ENCODE assay signal across 8 cellular contexts in genomic region chr17:39194089-39194984, GRCh38. TPM values are rescaled to one million over a fixed set of nuclear protein-coding genes. Genes with fewer than 3 reads are reported as not detected.
DNase-seq lines count a peak whose midpoint lies in the region; TF ChIP-seq lines count a peak whose summit lies in the region.

No MANE protein-coding gene starts in this region.

- H3K4me3 ChIP-seq in HEK293 (ENCODE audit: low read depth, low read length) (no peak overlapping the region), right atrium auricular region (no peak overlapping the region), spleen (no peak overlapping the region)

- TF ChIP-seq CTCF in HEK293 (tag by site-specific recombination; IDR thresholded peaks at IDR 0.05): peak; percentile 78
- peak; percentile 16 to 63 for TF ChIP-seq CTCF in right atrium auricular region (IDR thresholded peaks at IDR 0.05)
- peak in 7 of 11 experiments; percentile 8 to 40 (median 30) for TF ChIP-seq CTCF in spleen (IDR thresholded peaks at IDR 0.05 in 8 of 11, conservative IDR thresholded peaks at IDR 0.05 in 3 of 11)

- peak overlapping the region; percentile 42 for H3K4me3 Mint-ChIP-seq in activated T-helper 1 cell treated with anti-CD3 and anti-CD28 coated beads, Interleukin-12 subunit alpha, Interleukin-12 subunit beta, Interleukin-2, Interleukin-4 antibody, amounts not matched to agents 30 ng/mL and 10 ng/mL and 1 ng/mL, durations not matched to agents 14 hours and 24 hours and 36 hours

- DNase-seq in activated T-helper 1 cell treated with anti-CD3 and anti-CD28 coated beads, Interleukin-12 subunit alpha, Interleukin-12 subunit beta, Interleukin-2, Interleukin-4 antibody, amounts not matched to agents 30 ng/mL and 10 ng/mL and 1 ng/mL, durations not matched to agents 14 hours and 24 hours and 36 hours (ENCODE audit: low spot score): no peak
- DNase-seq in right atrium auricular region (ENCODE audit: low spot score) (peak; percentile 80), spleen (no peak), NCI-H1436 (lab: John Stamatoyannopoulos, UW) (no peak), cortex of kidney (lab: John Stamatoyannopoulos, UW) (no peak), NCI-H2081 treated with DMSO at 0.1 percent for 48 hours (lab: John Stamatoyannopoulos, UW) (no peak), NCI-H2029 treated with DMSO at 0.1 percent for 48 hours (lab: John Stamatoyannopoulos, UW) (no peak)

- H3K9me3 ChIP-seq in HEK293 (ENCODE audit: control insufficient read depth, insufficient read depth, low read depth, low read length) (no peaks in the 10 kb centered on the region), right atrium auricular region (no peaks in the 10 kb centered on the region), spleen (no peaks in the 10 kb centered on the region)

- peaks cover 32% of the 10 kb centered on the region for H3K4me1 Mint-ChIP-seq in activated T-helper 1 cell treated with anti-CD3 and anti-CD28 coated beads, Interleukin-12 subunit alpha, Interleukin-12 subunit beta, Interleukin-2, Interleukin-4 antibody, amounts not matched to agents 30 ng/mL and 10 ng/mL and 1 ng/mL, durations not matched to agents 14 hours and 24 hours and 36 hours (ENCODE audit: low read depth)

- peak overlapping the region; percentile 23 for H3K27ac Mint-ChIP-seq in activated T-helper 1 cell treated with anti-CD3 and anti-CD28 coated beads, Interleukin-12 subunit alpha, Interleukin-12 subunit beta, Interleukin-2, Interleukin-4 antibody, amounts not matched to agents 30 ng/mL and 10 ng/mL and 1 ng/mL, durations not matched to agents 14 hours and 24 hours and 36 hours

- H3K36me3 ChIP-seq in HEK293 (ENCODE audit: control insufficient read depth in 2 of 2, insufficient read depth in 1 of 2, low read length in 2 of 2): peaks cover 19 to 40% of the 10 kb centered on the region in 2 experiments
- H3K36me3 ChIP-seq in right atrium auricular region: peaks cover 7% of the 10 kb centered on the region
- peaks cover 0 to 42% (median 14%) of the 10 kb centered on the region in 6 donors for H3K36me3 ChIP-seq in spleen

- no peaks in the 10 kb centered on the region for H3K27me3 Mint-ChIP-seq in activated T-helper 1 cell treated with anti-CD3 and anti-CD28 coated beads, Interleukin-12 subunit alpha, Interleukin-12 subunit beta, Interleukin-2, Interleukin-4 antibody, amounts not matched to agents 30 ng/mL and 10 ng/mL and 1 ng/mL, durations not matched to agents 14 hours and 24 hours and 36 hours (ENCODE audit: insufficient read depth)

- peaks cover 14% of the 10 kb centered on the region for H3K36me3 Mint-ChIP-seq in activated T-helper 1 cell treated with anti-CD3 and anti-CD28 coated beads, Interleukin-12 subunit alpha, Interleukin-12 subunit beta, Interleukin-2, Interleukin-4 antibody, amounts not matched to agents 30 ng/mL and 10 ng/mL and 1 ng/mL, durations not matched to agents 14 hours and 24 hours and 36 hours (ENCODE audit: low read depth)

- POLR2A ChIA-PET in HEK293 (lab: Yijun Ruan, JAX): interaction anchor here (0.7 to 1.5 kb wide), 3 partner anchors 20 to 322 kb away, joined by 3 to 4 read pairs (median 3); no protein-coding TSS in a partner anchor

- H3K4me1 ChIP-seq in HEK293 (ENCODE audit: control insufficient read depth, insufficient read depth, low read length): peaks cover 19% of the 10 kb centered on the region; the same call in 1 of the 2 replicates
- H3K4me1 ChIP-seq in right atrium auricular region: peaks cover 0 to 38% of the 10 kb centered on the region in 2 donors
- H3K4me1 ChIP-seq in spleen: peaks cover 8 to 58% (median 41%) of the 10 kb centered on the region in 6 donors

- intact Hi-C loops in activated T-helper 1 cell treated with anti-CD3 and anti-CD28 coated beads, Interleukin-12 subunit alpha, Interleukin-12 subunit beta, Interleukin-2, Interleukin-4 antibody, amounts not matched to agents 30 ng/mL and 10 ng/mL and 1 ng/mL, durations not matched to agents 14 hours and 24 hours and 36 hours (cut with micrococcal nuclease): no loop called here
- intact Hi-C loops in spleen (cut with DNase I; ENCODE audit: low total_unique reads): no loop called here

- H3K9me3 Mint-ChIP-seq in activated T-helper 1 cell treated with anti-CD3 and anti-CD28 coated beads, Interleukin-12 subunit alpha, Interleukin-12 subunit beta, Interleukin-2, Interleukin-4 antibody, amounts not matched to agents 30 ng/mL and 10 ng/mL and 1 ng/mL, durations not matched to agents 14 hours and 24 hours and 36 hours: no peaks in the 10 kb centered on the region

- 78 to 89% (median 80%) methylated on average over 20 of the region's 20 CpGs for WGBS in spleen, 5 donors

- CTCF ChIA-PET in HEK293 (lab: Yijun Ruan, JAX): interaction anchor here (0.6 to 3.5 kb wide), 6 partner anchors 12 to 428 kb away, joined by 3 to 28 read pairs (median 6); no protein-coding TSS in a partner anchor

- H3K27me3 ChIP-seq in right atrium auricular region: no peaks in the 10 kb centered on the region
- H3K27me3 ChIP-seq in spleen (replicated peaks in 1 of 7): peaks cover 0 to 12% (median 0%) of the 10 kb centered on the region in 7 donors

- no peak overlapping the region for H3K27ac ChIP-seq in HEK293 (ENCODE audit: extremely low read depth, low read depth, low read length)
- peak overlapping the region; percentile 81 to 86 for H3K27ac ChIP-seq in right atrium auricular region
- H3K27ac ChIP-seq in spleen: peak overlapping the region in 3 of 8 donors; percentile 96 to 98 (median 98)

- TF ChIP-seq POLR2A in spleen (IDR thresholded peaks at IDR 0.05): no peak

TF ChIP-seq in HEK293, 187 proteins besides CTCF, POLR2A, EP300 and RAD21 (continues in another document):
- TF ChIP-seq ZNF629 (tag by site-specific recombination; IDR thresholded peaks at IDR 0.05) (peak; percentile 68), SP7 (tag by site-specific recombination; IDR thresholded peaks at IDR 0.05) (peak; percentile 42), ZBTB44 (tag by site-specific recombination; IDR thresholded peaks at IDR 0.05) (no peak), ZBTB48 (tag by site-specific recombination; IDR thresholded peaks at IDR 0.05) (peak; percentile 40; the same call in 1 of the 2 replicates), ZNF692 (tag by site-specific recombination; IDR thresholded peaks at IDR 0.05) (0 out of 2 replicates have a peak, but pooled peaks have one; percentile 24), ZNF302 (tag by site-specific recombination; IDR thresholded peaks at IDR 0.05; ENCODE audit: low read depth) (no peak)

RNA-seq across cellular contexts. Expression of gene CACNB1, which starts 3.1 kb away (rescaled TPM):
- 21.8 and 22.3 TPM in 2 replicates for total RNA-seq in activated T-helper 1 cell treated with anti-CD3 and anti-CD28 coated beads, Interleukin-12 subunit alpha, Interleukin-12 subunit beta, Interleukin-2, Interleukin-4 antibody, amounts not matched to agents 30 ng/mL and 10 ng/mL and 1 ng/mL, durations not matched to agents 14 hours and 24 hours and 36 hours
- total RNA-seq in right atrium auricular region (10 to 100 TPM in 1 of 2 donors, 1 to 10 TPM in 1; 3.6 to 13.4 TPM), spleen (10 to 100 TPM in 2 of 7 donors, 1 to 10 TPM in 5; 4.1 to 11.9 (median 7.1) TPM)
- 1 to 10 TPM; 2.0 to 5.0 (median 4.2) TPM for polyA plus RNA-seq in spleen

RNA-seq across cellular contexts. Expression of gene RPL19, which starts 5.7 kb away (rescaled TPM):
- total RNA-seq in activated T-helper 1 cell treated with anti-CD3 and anti-CD28 coated beads, Interleukin-12 subunit alpha, Interleukin-12 subunit beta, Interleukin-2, Interleukin-4 antibody, amounts not matched to agents 30 ng/mL and 10 ng/mL and 1 ng/mL, durations not matched to agents 14 hours and 24 hours and 36 hours: 2,114 and 2,133 TPM in 2 replicates
- total RNA-seq in right atrium auricular region (1,000 to 10,000 TPM; 1,458 to 1,831 TPM), spleen (1,000 to 10,000 TPM; 1,504 to 3,872 (median 2,079) TPM)
- 1,000 to 10,000 TPM; 4,610 to 7,360 (median 6,812) TPM for polyA plus RNA-seq in spleen

RNA-seq across cellular contexts. Expression of gene ARL5C, which starts 28.4 kb away (rescaled TPM):
- total RNA-seq in activated T-helper 1 cell treated with anti-CD3 and anti-CD28 coated beads, Interleukin-12 subunit alpha, Interleukin-12 subunit beta, Interleukin-2, Interleukin-4 antibody, amounts not matched to agents 30 ng/mL and 10 ng/mL and 1 ng/mL, durations not matched to agents 14 hours and 24 hours and 36 hours: not detected in 2 replicates
- total RNA-seq in right atrium auricular region (not detected), spleen (not detected)
- not detected for polyA plus RNA-seq in spleen

RNA-seq across cellular contexts. Expression of gene STAC2, which starts 31.4 kb away (rescaled TPM):
- 0.08 TPM in 1 of 2 replicates, not detected in the other for total RNA-seq in activated T-helper 1 cell treated with anti-CD3 and anti-CD28 coated beads, Interleukin-12 subunit alpha, Interleukin-12 subunit beta, Interleukin-2, Interleukin-4 antibody, amounts not matched to agents 30 ng/mL and 10 ng/mL and 1 ng/mL, durations not matched to agents 14 hours and 24 hours and 36 hours
- total RNA-seq in right atrium auricular region (1 to 10 TPM in 1 of 2 donors, under 1 TPM in 1; 0.82 to 2.3 TPM), spleen (under 1 TPM in 2 of 7 donors, not detected in 5; 0.27 to 0.56 TPM)
- under 1 TPM in 1 of 3 donors, not detected in 2; 0.06 TPM for polyA plus RNA-seq in spleen

RNA-seq across cellular contexts. Expression of gene PLXDC1, which starts 42.9 kb away (rescaled TPM):
- 0.60 TPM in 1 of 2 replicates, not detected in the other for total RNA-seq in activated T-helper 1 cell treated with anti-CD3 and anti-CD28 coated beads, Interleukin-12 subunit alpha, Interleukin-12 subunit beta, Interleukin-2, Interleukin-4 antibody, amounts not matched to agents 30 ng/mL and 10 ng/mL and 1 ng/mL, durations not matched to agents 14 hours and 24 hours and 36 hours
- total RNA-seq in right atrium auricular region: 1 to 10 TPM; 4.6 to 9.3 TPM
- total RNA-seq in spleen: 10 to 100 TPM in 2 of 7 donors, 1 to 10 TPM in 5; 3.1 to 11.2 (median 6.0) TPM
- polyA plus RNA-seq in spleen: 1 to 10 TPM; 2.9 to 4.2 (median 3.3) TPM
